31 cellular contexts compared by ENCODE assay signal in the genomic region with DNA sequence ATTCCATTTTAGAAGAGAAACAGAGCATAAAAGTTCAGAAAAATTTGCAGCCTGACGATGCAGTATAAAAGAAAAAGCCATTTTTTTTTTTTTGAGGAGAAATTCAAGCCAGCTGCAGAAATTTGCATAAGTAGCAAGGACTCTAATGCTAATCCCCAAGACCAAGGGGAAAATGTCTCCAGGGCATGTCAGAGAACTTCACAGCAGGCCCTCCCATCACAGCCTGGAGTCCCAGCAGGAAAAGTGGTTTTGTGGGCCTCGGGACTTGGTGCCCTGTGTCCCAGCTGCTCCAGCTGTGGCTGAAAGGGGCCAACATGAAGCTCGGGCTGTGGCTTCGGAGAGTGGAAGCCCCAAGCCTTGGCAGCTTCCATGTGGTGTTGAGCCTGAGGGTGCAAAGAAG.
"Had no signal": no experiment of that assay in that cellular context is flagged by ENCODE, and none has a peak within 500 bp of the region (broad histone marks: within the 10 kb centered on the region; RNA-seq: fewer than 3 reads in every experiment).

No MANE protein-coding gene starts in this region.

- H3K4me1 ChIP-seq: heart left ventricle, left lung, lower lobe of right lung, neural progenitor cell, prostate gland, suprapubic skin, tibial artery, upper lobe of right lung had no signal

- H3K27me3 ChIP-seq: heart left ventricle, left lung, neural progenitor cell, neutrophil, ovary, suprapubic skin, tibial artery, upper lobe of right lung had no signal

- H3K4me3 Mint-ChIP-seq: mesothelial cell of epicardium; naive B cell; natural killer cell; nephron progenitor cell; neural progenitor cell; stimulated activated effector memory CD8-positive, alpha-beta T cell treated with anti-CD3 and anti-CD28 coated beads, Interleukin-12 subunit alpha, Interleukin-12 subunit beta, amount 100 ng/mL, for 72 hours; stimulated activated naive CD8-positive, alpha-beta T cell treated with anti-CD3 and anti-CD28 coated beads, Interleukin-15, Interleukin-2, amounts not matched to agents 100 ng/mL and 50 ng/mL, for 24 hours had no signal

- H3K4me1 Mint-ChIP-seq: mesothelial cell of epicardium; naive B cell; natural killer cell; nephron progenitor cell; neural progenitor cell; stimulated activated effector memory CD8-positive, alpha-beta T cell treated with anti-CD3 and anti-CD28 coated beads, Interleukin-12 subunit alpha, Interleukin-12 subunit beta, amount 100 ng/mL, for 72 hours had no signal

- H3K9ac ChIP-seq: neural progenitor cell had no signal

- H3K36me3 Mint-ChIP-seq: mesothelial cell of epicardium; naive B cell; natural killer cell; neural progenitor cell; stimulated activated effector memory CD8-positive, alpha-beta T cell treated with anti-CD3 and anti-CD28 coated beads, Interleukin-12 subunit alpha, Interleukin-12 subunit beta, amount 100 ng/mL, for 72 hours had no signal

- H3K27me3 Mint-ChIP-seq: naive B cell; stimulated activated naive CD8-positive, alpha-beta T cell treated with anti-CD3 and anti-CD28 coated beads, Interleukin-15, Interleukin-2, amounts not matched to agents 100 ng/mL and 50 ng/mL, for 24 hours had no signal

- H3K4me3 ChIP-seq: heart left ventricle, left lung, lower lobe of right lung, neural progenitor cell, ovary, prostate gland, skin epidermis, suprapubic skin, thoracic aorta, tibial artery, upper lobe of right lung had no signal

- H3K9me3 ChIP-seq: heart left ventricle, left lung, lower lobe of right lung, neutrophil, ovary, prostate gland, suprapubic skin, thoracic aorta, tibial artery, upper lobe of right lung had no signal

- H3K4me2 ChIP-seq: neural progenitor cell had no signal

- DNase-seq: heart left ventricle; hypothalamus; kidney glomerular epithelial cell; left colon; left lung; lower lobe of right lung; mammary epithelial cell; mesenchymal stem cell; naive B cell; natural killer cell; nephron progenitor cell; ovary; retina; stimulated activated CD4-positive, alpha-beta T cell treated with anti-CD3 and anti-CD28 coated beads, Interleukin-12 subunit alpha, Interleukin-12 subunit beta, amount 100 ng/mL, for 4 hours; stimulated activated CD4-positive, alpha-beta T cell treated with anti-CD3 and anti-CD28 coated beads, Interleukin-15, amount 100 ng/mL, for 24 hours; stimulated activated CD4-positive, alpha-beta T cell treated with anti-CD3 and anti-CD28 coated beads, Interleukin-4, amount 100 ng/mL, for 24 hours; stimulated activated naive CD4-positive, alpha-beta T cell; tibial artery; trophoblast cell; upper lobe of right lung had no signal

- H3K27ac ChIP-seq: heart left ventricle, left lung, lower lobe of right lung, neural progenitor cell, neutrophil, ovary, prostate gland, skin epidermis, suprapubic skin, thoracic aorta, tibial artery, upper lobe of right lung had no signal

- H3K36me3 ChIP-seq: heart left ventricle, left lung, lower lobe of right lung, neural progenitor cell, neutrophil, ovary, prostate gland, suprapubic skin, thoracic aorta, tibial artery, upper lobe of right lung had no signal

- H3K9me3 Mint-ChIP-seq: mesothelial cell of epicardium; nephron progenitor cell; neural progenitor cell; stimulated activated naive CD8-positive, alpha-beta T cell treated with anti-CD3 and anti-CD28 coated beads, Interleukin-15, Interleukin-2, amounts not matched to agents 100 ng/mL and 50 ng/mL, for 24 hours had no signal

- H3K27ac Mint-ChIP-seq: mesothelial cell of epicardium; natural killer cell; nephron progenitor cell; neural progenitor cell; stimulated activated effector memory CD8-positive, alpha-beta T cell treated with anti-CD3 and anti-CD28 coated beads, Interleukin-12 subunit alpha, Interleukin-12 subunit beta, amount 100 ng/mL, for 72 hours; stimulated activated naive CD8-positive, alpha-beta T cell treated with anti-CD3 and anti-CD28 coated beads, Interleukin-15, Interleukin-2, amounts not matched to agents 100 ng/mL and 50 ng/mL, for 24 hours had no signal

- ATAC-seq: heart left ventricle; left colon; left lung; lower lobe of right lung; natural killer cell; right cardiac atrium; sciatic nerve; stimulated activated effector memory CD8-positive, alpha-beta T cell treated with anti-CD3 and anti-CD28 coated beads, Interleukin-12 subunit alpha, Interleukin-12 subunit beta, amount 100 ng/mL, for 72 hours; upper lobe of right lung had no signal
